ENCODE assay signal across 23 cellular contexts in genomic region chr9:127143920-127144465, GRCh38. TPM values are rescaled to one million over a fixed set of nuclear protein-coding genes. Genes with fewer than 3 reads are reported as not detected.
"Had no signal": no experiment of that assay in that cellular context is flagged by ENCODE, and none has a peak within 500 bp of the region (broad histone marks: within the 10 kb centered on the region; RNA-seq: fewer than 3 reads in every experiment).

No MANE protein-coding gene starts in this region.

- DNase-seq: activated B cell treated with CpG ODN at 0.5 μM for 24 hours; activated CD4-positive, alpha-beta T cell treated with anti-CD3 and anti-CD28 coated beads for 36 hours; activated CD4-positive, alpha-beta T cell treated with anti-CD3 and anti-CD28 coated beads, Interleukin-2, amount 50 U/mL, for 48 hours; activated gamma-delta T cell treated with Interleukin-2 at 50 U/mL for 16 hours; anterior cingulate cortex; body of pancreas; dermis blood vessel endothelial cell; effector CD8-positive, alpha-beta T cell; erythroblast; foreskin melanocyte; hippocampal formation; left cardiac atrium; mesendoderm; naive thymus-derived CD4-positive, alpha-beta T cell; occipital lobe; retina; stimulated activated CD4-positive, alpha-beta T cell treated with anti-CD3 and anti-CD28 coated beads, Interleukin-2, amount 100 ng/mL, for 48 hours; stimulated activated naive CD4-positive, alpha-beta T cell treated with Interleukin-2 at 50 U/mL for 16 hours; T1000; thyroid gland had no signal

- H3K9me3 ChIP-seq: body of pancreas, thyroid gland had no signal

- H3K4me1 ChIP-seq: body of pancreas had no signal

- H3K27me3 ChIP-seq: body of pancreas, cardiac muscle cell, thyroid gland had no signal

- H3K36me3 ChIP-seq: cardiac muscle cell, thyroid gland had no signal

- ATAC-seq: activated CD4-positive, alpha-beta T cell treated with anti-CD3 and anti-CD28 coated beads for 36 hours; left cardiac atrium; naive thymus-derived CD4-positive, alpha-beta T cell had no signal

- H3K4me3 ChIP-seq: body of pancreas, cardiac muscle cell, thyroid gland had no signal

- H3K27ac ChIP-seq: body of pancreas, cardiac muscle cell, thyroid gland had no signal

RNA-seq across cellular contexts. Expression of gene ANGPTL2, which starts 21.6 kb away (rescaled TPM):
- total RNA-seq: activated B cell treated with CpG ODN at 0.5 μM for 24 hours; activated CD4-positive, alpha-beta T cell treated with anti-CD3 and anti-CD28 coated beads for 36 hours; activated T-helper 1 cell treated with anti-CD3 and anti-CD28 coated beads, Interleukin-12 subunit alpha, Interleukin-12 subunit beta, Interleukin-2, Interleukin-4 antibody, amounts not matched to agents 30 ng/mL and 10 ng/mL and 1 ng/mL, durations not matched to agents 14 hours and 24 hours and 36 hours; naive thymus-derived CD4-positive, alpha-beta T cell; T-helper 1 cell treated with Interleukin-12 subunit alpha and Interleukin-12 subunit beta and Interleukin-4 antibody, amounts not matched to agents 30 ng/mL and 1 ng/mL, for 36 hours had no signal
- polyA plus RNA-seq: naive thymus-derived CD4-positive, alpha-beta T cell had no signal
